In genomic region chr19:20179946-20180345, GRCh38 we compare ENCODE assay signal across 22 cellular contexts. TPM values are rescaled to one million over a fixed set of nuclear protein-coding genes. Genes with fewer than 3 reads are reported as not detected.
DNase-seq lines count a peak whose midpoint lies in the region; ATAC-seq and TF ChIP-seq lines count a peak whose summit lies in the region.
"Had no signal": no experiment of that assay in that cellular context is flagged by ENCODE, and none has a peak within 500 bp of the region (broad histone marks: within the 10 kb centered on the region; RNA-seq: fewer than 3 reads in every experiment).

No MANE protein-coding gene starts in this region.

- POLR2A ChIA-PET in activated CD4-positive, alpha-beta memory T cell treated with anti-CD3 and anti-CD28 coated beads for 36 hours (lab: Charles Lee), result no interaction called here

- peaks cover 38% of the 10 kb centered on the region for H3K79me2 ChIP-seq in GM23248 (ENCODE audit: insufficient read depth)

- no peaks in the 10 kb centered on the region for H4K20me1 ChIP-seq in GM23248 (ENCODE audit: insufficient read depth)

- in situ Hi-C loops in GM23248 (cut with MboI), result no loop called here

- H3K27me3 ChIP-seq in GM23248 (replicated peaks; ENCODE audit: insufficient read depth), result no peaks in the 10 kb centered on the region
- H3K27me3 ChIP-seq in adipocyte (replicated peaks; ENCODE audit: control insufficient read depth, insufficient read depth, low read length), result no peaks in the 10 kb centered on the region
- H3K27me3 ChIP-seq: BE2C, SJSA1 had no signal

- ATAC-seq in GM19324 (IDR thresholded peaks at IDR 0.05; ENCODE audit: low FRiP score, unreplicated experiment), result no peak
- ATAC-seq in left lobe of liver, result no peak
- ATAC-seq: A549, Right ventricle myocardium inferior had no signal

- peaks cover 11% of the 10 kb centered on the region for H3K9me3 Mint-ChIP-seq in activated CD4-positive, alpha-beta memory T cell treated with anti-CD3 and anti-CD28 coated beads for 36 hours

- no peaks in the 10 kb centered on the region; the same call in 1 of the 2 replicates for H3K36me3 ChIP-seq in GM23248 (ENCODE audit: low read depth)
- H3K36me3 ChIP-seq in adipocyte (ENCODE audit: control insufficient read depth, insufficient read depth, low read length, severe bottlenecking), result peaks cover 7% of the 10 kb centered on the region
- H3K36me3 ChIP-seq: BE2C, SJSA1 had no signal

- CTCF ChIA-PET in activated CD4-positive, alpha-beta memory T cell treated with anti-CD3 and anti-CD28 coated beads for 36 hours (lab: Charles Lee), result no interaction called here

- no peak for TF ChIP-seq CTCF in fibroblast of villous mesenchyme (IDR thresholded peaks at IDR 0.05; ENCODE audit: insufficient read depth, low read depth, low read length)

- H3K27me3 Mint-ChIP-seq in activated CD4-positive, alpha-beta memory T cell treated with anti-CD3 and anti-CD28 coated beads for 36 hours, result no peaks in the 10 kb centered on the region

- no peaks in the 10 kb centered on the region for H3F3A ChIP-seq in GM23248 (ENCODE audit: insufficient read depth)

- H3K9me3 ChIP-seq in GM23248 (ENCODE audit: low read depth) (no peaks in the 10 kb centered on the region), adipocyte (ENCODE audit: control insufficient read depth, low read length) (peaks cover 12% of the 10 kb centered on the region)
- H3K9me3 ChIP-seq: A549, BE2C, SJSA1 had no signal

- peaks cover 3% of the 10 kb centered on the region for H3K4me1 Mint-ChIP-seq in activated CD4-positive, alpha-beta memory T cell treated with anti-CD3 and anti-CD28 coated beads for 36 hours (ENCODE audit: low read depth)

- H3K4me3 ChIP-seq in GM23248 (no peak overlapping the region), adipocyte (ENCODE audit: low read length) (no peak overlapping the region), fibroblast of villous mesenchyme (ENCODE audit: low read depth, low read length) (no peak overlapping the region)
- H3K4me3 ChIP-seq: A549, SJSA1 had no signal

- H2AFZ ChIP-seq in GM23248, result no peak overlapping the region

- intact Hi-C loops in activated CD4-positive, alpha-beta memory T cell treated with anti-CD3 and anti-CD28 coated beads for 36 hours (cut with micrococcal nuclease), result no loop called here

- no peak overlapping the region for H3K27ac Mint-ChIP-seq in activated CD4-positive, alpha-beta memory T cell treated with anti-CD3 and anti-CD28 coated beads for 36 hours

- H3K27ac ChIP-seq in GM23248, result no peak overlapping the region
- H3K27ac ChIP-seq: A549, SJSA1 had no signal

- DNase-seq in A172 (ENCODE audit: low spot score) (peak; percentile 1), GM23248 (peak; percentile 21), adipocyte (ENCODE audit: low read depth) (peak; percentile 6), fibroblast of villous mesenchyme (ENCODE audit: low read depth) (peak; percentile 21), NOMO-1 treated with DMSO at 0.1 percent for 48 hours (lab: John Stamatoyannopoulos, UW; ENCODE audit: unreplicated experiment) (no peak), left lobe of liver (ENCODE audit: low spot score) (no peak)
- DNase-seq in activated CD4-positive, alpha-beta memory T cell treated with anti-CD3 and anti-CD28 coated beads for 36 hours, result no peak
- DNase-seq: BE2C, DND-41, GDM1, KBM-7, NCI-H1105, NCI-H146, NCI-H2029 treated with DMSO at 0.1 percent for 48 hours, NCI-H226, NCI-H524, NCI-H82, OCI-M1 had no signal

- H3K4me1 ChIP-seq in GM23248 (ENCODE audit: insufficient read depth), result no peaks in the 10 kb centered on the region
- H3K4me1 ChIP-seq in adipocyte (ENCODE audit: control insufficient read depth, insufficient read depth, low read length), result no peaks in the 10 kb centered on the region
- H3K4me1 ChIP-seq: A549, BE2C, SJSA1 had no signal

- H3K36me3 Mint-ChIP-seq in activated CD4-positive, alpha-beta memory T cell treated with anti-CD3 and anti-CD28 coated beads for 36 hours, result peaks cover 31% of the 10 kb centered on the region

- no peak overlapping the region for H3K4me2 ChIP-seq in GM23248 (ENCODE audit: unreplicated experiment)
- H3K4me2 ChIP-seq: A549 had no signal

- H3K9ac ChIP-seq in GM23248 (no peak overlapping the region), adipocyte (ENCODE audit: low read length) (no peak overlapping the region)

- H3K9me2 ChIP-seq in GM23248 (ENCODE audit: insufficient read depth), result no peaks in the 10 kb centered on the region

- H3K4me3 Mint-ChIP-seq in activated CD4-positive, alpha-beta memory T cell treated with anti-CD3 and anti-CD28 coated beads for 36 hours, result no peak overlapping the region

RNA-seq across cellular contexts. Expression of gene ZNF486, which starts 12.9 kb away (rescaled TPM):
- total RNA-seq in A172 (2014; rRNA removed; shearing (Covaris generic)), result 6.6 and 8.8 TPM in 2 replicates
- total RNA-seq in GM23248 (2014; rRNA removed; shearing (Covaris generic)), result 5.8 and 7.5 TPM in 2 replicates
- polyA plus RNA-seq in GM23248 (2016; fragmentation: Nextera tagmentation; extraction: Ambion mirVana), result 3.6 and 4.0 TPM in 2 replicates
- total RNA-seq in fibroblast of villous mesenchyme (3.5 and 7.3 TPM in 2 replicates), left lobe of liver (0.70 TPM)
- 10 to 100 TPM; 12.5 to 12.9 TPM for total RNA-seq in activated CD4-positive, alpha-beta memory T cell treated with anti-CD3 and anti-CD28 coated beads for 36 hours

Comparison
In these comparisons a context has a peak if more than half of its experiments do, and no peak if none do; other contexts are left out.
1. DNase-seq: peak in A172 (single experiment), GM23248 (single experiment), adipocyte (single experiment) and fibroblast of villous mesenchyme (single experiment); none in NOMO-1 treated with DMSO at 0.1 percent for 48 hours (single experiment), activated CD4-positive, alpha-beta memory T cell treated with anti-CD3 and anti-CD28 coated beads for 36 hours (single experiment) and left lobe of liver (single experiment).